ENCODE assay signal across 13 cellular contexts in the genomic region with DNA sequence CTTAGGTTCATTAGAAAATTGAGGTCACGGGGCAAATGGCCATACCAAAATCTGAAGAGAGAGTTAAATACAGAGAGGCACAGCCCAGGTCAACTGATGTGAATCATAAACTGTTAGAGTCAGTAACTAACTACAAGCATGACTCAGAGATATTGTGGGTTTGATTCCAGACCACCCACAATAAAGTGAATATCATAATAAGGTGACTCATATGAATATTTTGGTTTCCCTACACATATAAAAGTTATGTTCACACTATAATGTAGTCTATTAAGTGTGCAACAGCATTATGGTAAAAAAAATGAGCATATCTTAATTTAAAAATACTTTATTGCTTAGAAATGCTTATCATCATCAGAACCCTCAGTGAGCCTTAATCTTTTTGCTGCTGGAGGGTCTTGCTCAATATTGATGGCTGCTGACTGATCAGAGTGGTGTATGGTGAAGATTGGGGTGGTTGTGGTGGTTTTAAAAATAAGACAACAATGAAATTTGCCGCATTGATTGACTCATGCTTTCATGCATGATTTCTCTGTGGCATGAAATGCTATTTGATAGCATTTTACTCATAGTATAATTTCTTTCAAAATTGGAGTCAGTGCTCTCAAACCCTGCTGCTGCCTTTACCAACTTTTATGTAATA. TPM values are rescaled to one million over a fixed set of nuclear protein-coding genes. Genes with fewer than 3 reads are reported as not detected.
DNase-seq lines count a peak whose midpoint lies in the region; ATAC-seq and TF ChIP-seq lines count a peak whose summit lies in the region.
"Had no signal": no experiment of that assay in that cellular context is flagged by ENCODE, and none has a peak within 500 bp of the region (broad histone marks: within the 10 kb centered on the region; RNA-seq: fewer than 3 reads in every experiment).

No MANE protein-coding gene starts in this region.

- TF ChIP-seq CTCF in AG09309 (IDR thresholded peaks at IDR 0.05; ENCODE audit: control insufficient read depth, insufficient read depth, low read depth, low read length, missing control alignments) (no peak), astrocyte of the spinal cord (IDR thresholded peaks at IDR 0.05; ENCODE audit: low read depth, low read length) (no peak)

- DNase-seq in AG09309 (ENCODE audit: low read depth) (peak; percentile 49), LHCN-M2 (ENCODE audit: low read depth) (peak; percentile 94), astrocyte of the spinal cord (ENCODE audit: low read depth, low spot score) (peak; percentile 90), kidney glomerular epithelial cell (lab: John Stamatoyannopoulos, UW) (peak; percentile 75), NCI-H446 (lab: John Stamatoyannopoulos, UW) (no peak)
- DNase-seq in activated T-cell treated with anti-CD3 and anti-CD28 coated beads, Interleukin-2, amount 50 U/mL, for 1 hour: no peak
- no peak for DNase-seq in activated T-cell treated with anti-CD3 and anti-CD28 coated beads, Interleukin-2, amount 50 U/mL, for 4 hours
- DNase-seq: activated CD4-positive, alpha-beta T cell treated with anti-CD3 and anti-CD28 coated beads for 4 hours; midbrain; NCI-H345; SHP77 treated with DMSO at 0.1 percent for 48 hours had no signal

- no peak overlapping the region for H3K4me3 Mint-ChIP-seq in activated T-cell treated with anti-CD3 and anti-CD28 coated beads, Interleukin-2, amount 50 U/mL, for 4 hours

- H3K36me3 Mint-ChIP-seq in activated T-cell treated with anti-CD3 and anti-CD28 coated beads, Interleukin-2, amount 50 U/mL, for 4 hours (ENCODE audit: insufficient read depth): no peaks in the 10 kb centered on the region

- ATAC-seq in GM19324 (IDR thresholded peaks at IDR 0.05; ENCODE audit: low FRiP score, unreplicated experiment): no peak
- no peak for ATAC-seq in activated T-cell treated with anti-CD3 and anti-CD28 coated beads, Interleukin-2, amount 50 U/mL, for 4 hours

- peaks cover 6% of the 10 kb centered on the region for H3K9me3 Mint-ChIP-seq in activated T-cell treated with anti-CD3 and anti-CD28 coated beads, Interleukin-2, amount 50 U/mL, for 4 hours

- no peaks in the 10 kb centered on the region for H3K4me1 Mint-ChIP-seq in activated T-cell treated with anti-CD3 and anti-CD28 coated beads, Interleukin-2, amount 50 U/mL, for 4 hours (ENCODE audit: low read depth)

- H3K27me3 Mint-ChIP-seq in activated T-cell treated with anti-CD3 and anti-CD28 coated beads, Interleukin-2, amount 50 U/mL, for 4 hours (ENCODE audit: low read depth): no peaks in the 10 kb centered on the region

- in situ Hi-C loops in astrocyte of the spinal cord (cut with HindIII; ENCODE audit: low sequenced_read_pairs): no loop called here

- H3K4me3 ChIP-seq in AG09309 (ENCODE audit: control insufficient read depth, low read depth, low read length): no peak overlapping the region
- no peak overlapping the region for H3K4me3 ChIP-seq in astrocyte of the spinal cord (ENCODE audit: low read depth, low read length)
- H3K4me3 ChIP-seq: HAP-1 had no signal

RNA-seq across cellular contexts. Expression of gene EDIL3, which starts 53.1 kb away (rescaled TPM):
- total RNA-seq in LHCN-M2 (2014; rRNA removed): 56.0 and 58.7 TPM in 2 replicates
- 110 TPM for polyA plus RNA-seq in LHCN-M2 (2012)
- total RNA-seq in activated T-cell treated with anti-CD3 and anti-CD28 coated beads, Interleukin-2, amount 50 U/mL, for 4 hours: under 1 TPM in 2 of 3 donors, not detected in 1; 0.15 to 0.27 TPM

Comparison
In these comparisons a context has a peak if more than half of its experiments do, and no peak if none do; other contexts are left out.
1. DNase-seq: peak in AG09309 (single experiment), LHCN-M2 (single experiment), astrocyte of the spinal cord (single experiment) and kidney glomerular epithelial cell (single experiment); none in activated T-cell treated with anti-CD3 and anti-CD28 coated beads, Interleukin-2, amount 50 U/mL, for 1 hour (single experiment), NCI-H446 (0 of 2) and activated T-cell treated with anti-CD3 and anti-CD28 coated beads, Interleukin-2, amount 50 U/mL, for 4 hours (single experiment).
2. RNA of gene EDIL3, which starts 53.1 kb away (total RNA-seq): 56.0 to 58.7 TPM in LHCN-M2; 0.15 to 0.27 TPM in activated T-cell treated with anti-CD3 and anti-CD28 coated beads, Interleukin-2, amount 50 U/mL, for 4 hours; every median in the first group is over 10 times any median in the second.